In genomic region chr13:44346534-44346933, GRCh38 we compare ENCODE assay signal across 32 cellular contexts. TPM values are rescaled to one million over a fixed set of nuclear protein-coding genes. Genes with fewer than 3 reads are reported as not detected.
DNase-seq lines count a peak whose midpoint lies in the region; ATAC-seq and TF ChIP-seq lines count a peak whose summit lies in the region.
"Had no signal": no experiment of that assay in that cellular context is flagged by ENCODE, and none has a peak within 500 bp of the region (broad histone marks: within the 10 kb centered on the region; RNA-seq: fewer than 3 reads in every experiment).

No MANE protein-coding gene starts in this region.

- no peak for TF ChIP-seq CTCF in mucosa of descending colon (IDR thresholded peaks at IDR 0.05)
- no peak for TF ChIP-seq CTCF in ovary (IDR thresholded peaks at IDR 0.05)

- no peaks in the 10 kb centered on the region for H3K27me3 ChIP-seq in ovary
- H3K27me3 ChIP-seq: BE2C; BLaER1; BLaER1 treated with 17β-estradiol and CSF1 and Interleukin-3, amounts not matched to agents 10 nM and 100 nM had no signal

- intact Hi-C loops in left colon (cut with DNase I, micrococcal nuclease) (no loop called here), mucosa of descending colon (cut with DNase I, micrococcal nuclease) (no loop called here), ovary (cut with DNase I) (no loop called here)

- TF ChIP-seq EP300 in ovary (IDR thresholded peaks at IDR 0.05): no peak

- H3K4me1 ChIP-seq in mucosa of descending colon (ENCODE audit: low read depth) (no peaks in the 10 kb centered on the region), ovary (ENCODE audit: insufficient read depth) (no peaks in the 10 kb centered on the region)
- H3K4me1 ChIP-seq: A549 had no signal

- DNase-seq in left colon: no peak
- DNase-seq in mucosa of descending colon: no peak
- no peak for DNase-seq in ovary
- DNase-seq in NCI-H1092 treated with DMSO at 0.1 percent for 48 hours (lab: John Stamatoyannopoulos, UW): no peak
- DNase-seq: 8988T; ACHN; AML-193; BE2C; C1 segment of cervical spinal cord; Caco-2; Calu3; CD4-positive, alpha-beta memory T cell; CD4-positive, alpha-beta T cell; CD4-positive, CD25-positive, alpha-beta regulatory T cell; CD8-positive, alpha-beta memory T cell; CD8-positive, alpha-beta T cell; COR-L47; DMS 273 treated with DMSO at 0.1 percent for 48 hours; DMS153; DMS53; DMS79; DMS79 treated with DMSO at 0.1 percent for 48 hours; DND-41; EL had no signal

- TF ChIP-seq POLR2A in ovary (IDR thresholded peaks at IDR 0.05): no peak

- H3K4me3 ChIP-seq in mucosa of descending colon (no peak overlapping the region), ovary (no peak overlapping the region)
- H3K4me3 ChIP-seq: A549; BLaER1; BLaER1 treated with 17β-estradiol and CSF1 and Interleukin-3, amounts not matched to agents 10 nM and 100 nM had no signal

- H3K27ac ChIP-seq in ovary: no peak overlapping the region
- H3K27ac ChIP-seq: 22Rv1; A549; BLaER1; BLaER1 treated with 17β-estradiol and CSF1 and Interleukin-3, amounts not matched to agents 10 nM and 100 nM; C4-2B had no signal

- ATAC-seq in left colon: peak; percentile 76
- ATAC-seq in mucosa of descending colon: peak; percentile 58
- ATAC-seq: A549; CD8-positive, alpha-beta T cell had no signal

- no peaks in the 10 kb centered on the region for H3K36me3 ChIP-seq in mucosa of descending colon (ENCODE audit: low read depth)
- H3K36me3 ChIP-seq in ovary: no peaks in the 10 kb centered on the region
- H3K36me3 ChIP-seq: BE2C; BLaER1; BLaER1 treated with 17β-estradiol and CSF1 and Interleukin-3, amounts not matched to agents 10 nM and 100 nM had no signal

- no peaks in the 10 kb centered on the region for H3K9me3 ChIP-seq in mucosa of descending colon
- no peaks in the 10 kb centered on the region for H3K9me3 ChIP-seq in ovary
- H3K9me3 ChIP-seq: A549, BE2C, BLaER1 had no signal

RNA-seq across cellular contexts. Expression of gene SERP2, which starts 27.1 kb away (rescaled TPM):
- 1 to 10 TPM; 3.2 to 6.4 TPM for total RNA-seq in left colon
- total RNA-seq in mucosa of descending colon: 1 to 10 TPM; 3.3 to 6.0 (median 5.8) TPM
- total RNA-seq in ovary: 10 to 100 TPM in 5 of 7 donors, 1 to 10 TPM in 2; 8.3 to 11.8 (median 10.4) TPM
- 10 to 100 TPM; 13.4 to 14.9 TPM for polyA plus RNA-seq in ovary
- total RNA-seq: A172; B cell; Caco-2; Calu3; CD4-positive, alpha-beta memory T cell; CD4-positive, alpha-beta T cell; CD4-positive, CD25-positive, alpha-beta regulatory T cell; CD8-positive, alpha-beta T cell had no signal
- polyA plus RNA-seq: A549; CD14-positive monocyte; CD4-positive, alpha-beta memory T cell had no signal
